ENCODE assay signal across 19 cellular contexts in the genomic region with DNA sequence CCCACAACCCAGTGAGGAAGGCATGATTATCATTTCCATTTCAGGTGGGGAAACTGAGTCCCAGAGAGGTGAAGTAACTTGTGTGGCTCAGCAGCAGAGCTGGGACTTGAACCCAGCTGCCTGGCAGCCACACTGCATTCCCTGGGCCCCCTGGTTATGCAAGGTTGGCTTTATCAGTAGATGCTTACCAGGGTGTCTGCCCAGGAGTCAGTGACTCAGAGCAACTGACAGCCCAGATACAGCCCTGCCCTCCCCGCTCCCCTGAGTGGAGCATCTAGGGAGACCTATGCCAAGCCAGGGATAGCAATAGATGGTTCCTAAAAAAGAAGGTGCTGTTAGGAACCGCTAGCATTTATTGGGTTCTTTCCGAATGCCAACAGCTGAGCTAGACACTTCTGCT. TPM values are rescaled to one million over a fixed set of nuclear protein-coding genes. Genes with fewer than 3 reads are reported as not detected.
DNase-seq lines count a peak whose midpoint lies in the region; ATAC-seq and TF ChIP-seq lines count a peak whose summit lies in the region.
"Had no signal": no experiment of that assay in that cellular context is flagged by ENCODE, and none has a peak within 500 bp of the region (broad histone marks: within the 10 kb centered on the region; RNA-seq: fewer than 3 reads in every experiment).

No MANE protein-coding gene starts in this region.

- H3K36me3 ChIP-seq in hepatocyte (replicated peaks; ENCODE audit: insufficient read depth, low read depth), result no peaks in the 10 kb centered on the region
- H3K36me3 ChIP-seq: BE2C had no signal

- H3K27me3 ChIP-seq in hepatocyte, result peaks cover 5% of the 10 kb centered on the region
- H3K27me3 ChIP-seq: BE2C had no signal

- H3K4me1 ChIP-seq in hepatocyte (ENCODE audit: insufficient read depth), result no peaks in the 10 kb centered on the region
- H3K4me1 ChIP-seq: A549, Caco-2 had no signal

- no peak overlapping the region for H2AFZ ChIP-seq in hepatocyte

- DNase-seq in Daoy (ENCODE audit: low read depth) (peak; percentile 55), M059J (ENCODE audit: low read depth) (peak; percentile 18), NCI-H226 (peak; percentile 66), hepatocyte (ENCODE audit: low spot score) (peak; percentile 41)
- no peak for DNase-seq in activated naive CD4-positive, alpha-beta T cell treated with anti-CD3 and anti-CD28 coated beads, Interleukin-2, amount 50 U/mL, for 16 hours
- DNase-seq: BE2C; Caco-2; CD8-positive, alpha-beta T cell; DND-41; GF-D8 had no signal

- H3K9me3 ChIP-seq in hepatocyte (ENCODE audit: low read depth), result no peaks in the 10 kb centered on the region
- H3K9me3 ChIP-seq: BE2C had no signal

- no peak overlapping the region for H3K4me3 ChIP-seq in hepatocyte
- H3K4me3 ChIP-seq: A549 had no signal

- 87% methylated on average over 3 of the region's 3 CpGs for WGBS in hepatocyte (ENCODE audit: low lambda C conversion rate, missing lambda C conversion rate)

- H3K4me2 ChIP-seq in hepatocyte, result no peak overlapping the region
- H3K4me2 ChIP-seq: A549 had no signal

- no peaks in the 10 kb centered on the region for H3K9me2 ChIP-seq in hepatocyte (replicated peaks; ENCODE audit: insufficient read depth)

- no peaks in the 10 kb centered on the region for H3K79me2 ChIP-seq in hepatocyte

- H3K27ac ChIP-seq in hepatocyte, result no peak overlapping the region
- H3K27ac ChIP-seq: A549 had no signal

- ATAC-seq in HG02678 (IDR thresholded peaks at IDR 0.05; ENCODE audit: unreplicated experiment), result no peak
- no peak for ATAC-seq in GM19455 (IDR thresholded peaks at IDR 0.05; ENCODE audit: unreplicated experiment)
- ATAC-seq: CD8-positive, alpha-beta T cell; HCT116 had no signal

- TF ChIP-seq CTCF in hepatocyte (IDR thresholded peaks at IDR 0.05; ENCODE audit: poor library complexity), result no peak

- H4K20me1 ChIP-seq in hepatocyte (ENCODE audit: insufficient read depth, poor library complexity, severe bottlenecking), result no peaks in the 10 kb centered on the region

RNA-seq across cellular contexts. Expression of a gene that starts 5.9 kb away (rescaled TPM):
- total RNA-seq in Daoy (2014; rRNA removed; shearing (Covaris generic)), result 0.24 TPM in 1 of 2 replicates, not detected in the other
- total RNA-seq in M059J (2014; rRNA removed; shearing (Covaris generic)), result not detected in 2 replicates
- 3.9 and 5.0 TPM in 2 replicates for total RNA-seq in hepatocyte
- 2.4 and 4.3 TPM in 2 replicates for polyA plus RNA-seq in hepatocyte
- total RNA-seq: Caco-2; CD8-positive, alpha-beta T cell; HT-29 had no signal
- polyA plus RNA-seq: AG04450, CD14-positive monocyte, IgD-negative memory B cell had no signal

RNA-seq across cellular contexts. Expression of a gene that starts 24.6 kb away (rescaled TPM):
- total RNA-seq in Daoy (2014; rRNA removed; shearing (Covaris generic)), result 0.74 and 1.1 TPM in 2 replicates
- 0.57 and 0.86 TPM in 2 replicates for total RNA-seq in M059J (2014; rRNA removed; shearing (Covaris generic))
- total RNA-seq in hepatocyte, result 2.5 and 3.4 TPM in 2 replicates
- 7.6 and 7.8 TPM in 2 replicates for polyA plus RNA-seq in hepatocyte
- total RNA-seq: CD8-positive, alpha-beta T cell had no signal

RNA-seq across cellular contexts. Expression of a gene that starts 48.8 kb away (rescaled TPM):
- 155 and 193 TPM in 2 replicates for total RNA-seq in Daoy (2014; rRNA removed; shearing (Covaris generic))
- total RNA-seq in M059J (2014; rRNA removed; shearing (Covaris generic)), result 97.7 and 134 TPM in 2 replicates
- total RNA-seq in hepatocyte, result 167 and 190 TPM in 2 replicates
- 237 and 248 TPM in 2 replicates for polyA plus RNA-seq in hepatocyte

RNA-seq across cellular contexts. Expression of a gene that starts 51.4 kb away (rescaled TPM):
- total RNA-seq in Daoy (2014; rRNA removed; shearing (Covaris generic)), result not detected in 2 replicates
- not detected in 2 replicates for total RNA-seq in M059J (2014; rRNA removed; shearing (Covaris generic))
- 1.2 TPM in 1 of 2 replicates, not detected in the other for total RNA-seq in hepatocyte
- 6.8 and 7.2 TPM in 2 replicates for polyA plus RNA-seq in hepatocyte
- total RNA-seq: H4 had no signal
- polyA plus RNA-seq: AG04450, CD14-positive monocyte, IgD-negative memory B cell had no signal

RNA-seq across cellular contexts. Expression of a gene that starts 55.1 kb away (rescaled TPM):
- total RNA-seq in Daoy (2014; rRNA removed; shearing (Covaris generic)), result not detected in 2 replicates
- total RNA-seq in M059J (2014; rRNA removed; shearing (Covaris generic)), result not detected in 2 replicates
- total RNA-seq in hepatocyte, result not detected in 2 replicates
- polyA plus RNA-seq in hepatocyte, result 0.44 TPM in 1 of 2 replicates, not detected in the other
- total RNA-seq: Caco-2, H4, HT-29 had no signal
- polyA plus RNA-seq: A549, AG04450 had no signal
